8 cellular contexts compared by ENCODE assay signal in genomic region chr1:155195201-155196102, GRCh38.
DNase-seq lines count a peak whose midpoint lies in the region; ATAC-seq and TF ChIP-seq lines count a peak whose summit lies in the region.

No MANE protein-coding gene starts in this region.

- H3K36me3 ChIP-seq in GM06990 (ENCODE audit: control insufficient read depth, insufficient read depth, low read length): no peaks in the 10 kb centered on the region
- peaks cover 19% of the 10 kb centered on the region; the same call in 1 of the 2 replicates for H3K36me3 ChIP-seq in SK-N-MC (ENCODE audit: insufficient read depth, low read length)

- DNase-seq in GM06990 (ENCODE audit: extremely low read depth, insufficient read length): no peak
- DNase-seq in SK-N-MC (ENCODE audit: low read depth, low spot score): no peak
- no peak for DNase-seq in fibroblast of mammary gland (ENCODE audit: low read depth)
- DNase-seq in retinal pigment epithelial cell (ENCODE audit: low read depth): no peak
- DNase-seq in KBM-7: no peak
- DNase-seq in midbrain (lab: John Stamatoyannopoulos, UW): no peak
- DNase-seq in activated CD4-positive, alpha-beta T cell treated with anti-CD3 and anti-CD28 coated beads, Interleukin-2, amount 50 U/mL, for 48 hours: no peak

- peak overlapping the region; percentile 99 for H3K27ac ChIP-seq in SK-N-MC

- no peak for ATAC-seq in HG02678 (IDR thresholded peaks at IDR 0.05; ENCODE audit: unreplicated experiment)

- no peaks in the 10 kb centered on the region for H3K27me3 ChIP-seq in GM06990 (replicated peaks; ENCODE audit: control insufficient read depth, insufficient read depth, low read length)

- in situ Hi-C loops in KBM-7 (cut with MboI; ENCODE audit: low pct_unique_long_range_greater_than_20kb, low sequenced_read_pairs): no loop called here

- H3K4me3 ChIP-seq in GM06990 (replicated peaks; ENCODE audit: low read depth, low read length): peak overlapping the region; percentile 54
- peak overlapping the region; percentile 80 for H3K4me3 ChIP-seq in SK-N-MC
- peak overlapping the region; percentile 62 for H3K4me3 ChIP-seq in fibroblast of mammary gland (ENCODE audit: control insufficient read depth, low read depth, low read length)
- H3K4me3 ChIP-seq in retinal pigment epithelial cell (ENCODE audit: low read length): peak overlapping the region; percentile 72

- no peak for TF ChIP-seq CTCF in GM06990 (IDR thresholded peaks at IDR 0.05; ENCODE audit: insufficient read depth, low read length, poor library complexity, severe bottlenecking)
- TF ChIP-seq CTCF in fibroblast of mammary gland (conservative IDR thresholded peaks at IDR 0.05; ENCODE audit: control insufficient read depth, insufficient read depth, low read depth, low read length): no peak
- TF ChIP-seq CTCF in retinal pigment epithelial cell (conservative IDR thresholded peaks at IDR 0.05; ENCODE audit: low read depth, low read length): no peak

- no peaks in the 10 kb centered on the region for H3K9me3 ChIP-seq in SK-N-MC (ENCODE audit: low read depth, low read length)

- H3K9ac ChIP-seq in SK-N-MC (ENCODE audit: insufficient read length): peak overlapping the region; percentile 70
